Comparison of ENCODE assay signal across 18 cellular contexts in genomic region chr7:157722137-157723060, GRCh38.
DNase-seq lines count a peak whose midpoint lies in the region; ATAC-seq, FAIRE-seq and TF ChIP-seq lines count a peak whose summit lies in the region.
"Had no signal": no experiment of that assay in that cellular context is flagged by ENCODE, and none has a peak within 500 bp of the region (broad histone marks: within the 10 kb centered on the region; RNA-seq: fewer than 3 reads in every experiment).

No MANE protein-coding gene starts in this region.

- H3K9me3 ChIP-seq in RWPE2 (ENCODE audit: severe bottlenecking) (no peaks in the 10 kb centered on the region), HepG2 (ENCODE audit: low read length) (no peaks in the 10 kb centered on the region)
- H3K9me3 ChIP-seq: BLaER1 had no signal

- intact Hi-C loops in HepG2 (cut with micrococcal nuclease; ENCODE audit: unreplicated experiment), result no loop called here
- intact Hi-C loops in sciatic nerve (cut with DNase I), result no loop called here

- H3K4me1 ChIP-seq in RWPE2 (ENCODE audit: insufficient read depth, poor library complexity, severe bottlenecking), result no peaks in the 10 kb centered on the region
- H3K4me1 ChIP-seq in HepG2 (ENCODE audit: insufficient read depth, low read length), result no peaks in the 10 kb centered on the region
- H3K4me1 ChIP-seq: BLaER1 had no signal

- no peak overlapping the region for H3K4me3 ChIP-seq in RWPE2 (ENCODE audit: severe bottlenecking)
- no peak overlapping the region for H3K4me3 ChIP-seq in HepG2 (replicated peaks in 1 of 3; ENCODE audit: insufficient read depth in 1 of 3, low read depth in 2 of 3, low read length in 3 of 3)
- H3K4me3 ChIP-seq: BLaER1, GM23338 had no signal

- in situ Hi-C loops in HepG2 (cut with HindIII; ENCODE audit: extremely low pct_ligation_motif_present, low pct_unique_long_range_greater_than_20kb), result no loop called here

- FAIRE-seq in HepG2 (lab: Jason Lieb, UNC), result no peak
- FAIRE-seq: H54 had no signal

- no peak overlapping the region for H3K4me3 Mint-ChIP-seq in activated naive CD4-positive, alpha-beta T cell treated with anti-CD3 and anti-CD28 coated beads, Interleukin-2, amount 10 ng/mL, durations not matched to agents 7 days and 5 days
- H3K4me3 Mint-ChIP-seq in activated T-cell treated with anti-CD3 and anti-CD28 coated beads, Interleukin-2, amount 50 U/mL, for 24 hours, result no peak overlapping the region
- H3K4me3 Mint-ChIP-seq: CD14-positive monocyte; CD4-positive, alpha-beta memory T cell; GM23338 had no signal

- H3K27ac ChIP-seq in RWPE2 (ENCODE audit: poor library complexity, severe bottlenecking) (no peak overlapping the region), HepG2 (ENCODE audit: extremely low read length, insufficient read depth, low read length) (no peak overlapping the region)
- H3K27ac ChIP-seq: BLaER1 had no signal

- H3K36me3 Mint-ChIP-seq in activated naive CD4-positive, alpha-beta T cell treated with anti-CD3 and anti-CD28 coated beads, Interleukin-2, amount 10 ng/mL, durations not matched to agents 7 days and 5 days, result no peaks in the 10 kb centered on the region
- H3K36me3 Mint-ChIP-seq in activated naive CD4-positive, alpha-beta T cell treated with anti-CD3 and anti-CD28 coated beads, Interleukin-2, amount 50 U/mL, for 72 hours, result no peaks in the 10 kb centered on the region
- no peaks in the 10 kb centered on the region for H3K36me3 Mint-ChIP-seq in activated T-cell treated with anti-CD3 and anti-CD28 coated beads, Interleukin-2, amount 50 U/mL, for 24 hours (ENCODE audit: low read depth)
- H3K36me3 Mint-ChIP-seq: CD14-positive monocyte; CD4-positive, alpha-beta memory T cell had no signal

- H3K4me2 ChIP-seq in HepG2 (ENCODE audit: low read depth, low read length), result no peak overlapping the region
- H3K4me2 ChIP-seq: BLaER1, GM23338 had no signal

- H4K20me1 ChIP-seq in HepG2 (ENCODE audit: insufficient read depth, low read length), result peaks cover 7% of the 10 kb centered on the region; the same call in 1 of the 2 replicates
- H4K20me1 ChIP-seq: BLaER1 had no signal

- ATAC-seq in activated naive CD4-positive, alpha-beta T cell treated with anti-CD3 and anti-CD28 coated beads, Interleukin-2, amount 50 U/mL, for 72 hours, result no peak
- ATAC-seq in RWPE2 (ENCODE audit: low read depth), result no peak
- ATAC-seq in HepG2, result no peak
- no peak for ATAC-seq in sciatic nerve
- ATAC-seq: GM23338 had no signal

- 77% methylated on average over 17 of the region's 32 CpGs for WGBS in HepG2 (ENCODE audit: low lambda C conversion rate)

- TF ChIP-seq POLR2A in HepG2 (IDR thresholded peaks at IDR 0.05; ENCODE audit: insufficient read depth in 1 of 2, low read depth in 2 of 2, low read length in 2 of 2), result no peak

- H3K27ac Mint-ChIP-seq in activated naive CD4-positive, alpha-beta T cell treated with anti-CD3 and anti-CD28 coated beads, Interleukin-2, amount 10 ng/mL, durations not matched to agents 7 days and 5 days, result no peak overlapping the region
- no peak overlapping the region for H3K27ac Mint-ChIP-seq in activated naive CD4-positive, alpha-beta T cell treated with anti-CD3 and anti-CD28 coated beads, Interleukin-2, amount 50 U/mL, for 72 hours
- no peak overlapping the region for H3K27ac Mint-ChIP-seq in activated T-cell treated with anti-CD3 and anti-CD28 coated beads, Interleukin-2, amount 50 U/mL, for 24 hours
- H3K27ac Mint-ChIP-seq: CD4-positive, alpha-beta memory T cell; GM23338 had no signal

- no peaks in the 10 kb centered on the region for H3K79me2 ChIP-seq in HepG2 (ENCODE audit: insufficient read depth, low read length)

- no peaks in the 10 kb centered on the region for H3K36me3 ChIP-seq in RWPE2 (ENCODE audit: low read depth)
- no peaks in the 10 kb centered on the region for H3K36me3 ChIP-seq in HepG2 (replicated peaks in 1 of 2; ENCODE audit: control insufficient read depth in 1 of 2, insufficient read depth in 2 of 2, low read length in 2 of 2)
- H3K36me3 ChIP-seq: BLaER1 had no signal

- TF ChIP-seq EP300 in HepG2 (IDR thresholded peaks at IDR 0.05; ENCODE audit: low read depth in 2 of 2, low read length in 2 of 2) (no peak), HepG2 (CRISPR knock-in tag; IDR thresholded peaks at IDR 0.05; ENCODE audit: borderline replicate concordance) (no peak)

- H3K9ac ChIP-seq in HepG2 (ENCODE audit: insufficient read depth, low read depth, low read length), result no peak overlapping the region
- H3K9ac ChIP-seq: BLaER1 had no signal

- BruUV-seq in HepG2 (replicated peaks; lab: Mats Ljungman, UMichigan), result no TSS peak

- H3K27me3 Mint-ChIP-seq in activated naive CD4-positive, alpha-beta T cell treated with anti-CD3 and anti-CD28 coated beads, Interleukin-2, amount 10 ng/mL, durations not matched to agents 7 days and 5 days, result peaks cover 21% of the 10 kb centered on the region
- H3K27me3 Mint-ChIP-seq in activated T-cell treated with anti-CD3 and anti-CD28 coated beads, Interleukin-2, amount 50 U/mL, for 24 hours, result peaks cover 20% of the 10 kb centered on the region

- no peaks in the 10 kb centered on the region for H3K9me3 Mint-ChIP-seq in activated naive CD4-positive, alpha-beta T cell treated with anti-CD3 and anti-CD28 coated beads, Interleukin-2, amount 10 ng/mL, durations not matched to agents 7 days and 5 days
- no peaks in the 10 kb centered on the region for H3K9me3 Mint-ChIP-seq in activated naive CD4-positive, alpha-beta T cell treated with anti-CD3 and anti-CD28 coated beads, Interleukin-2, amount 50 U/mL, for 72 hours
- no peaks in the 10 kb centered on the region for H3K9me3 Mint-ChIP-seq in activated T-cell treated with anti-CD3 and anti-CD28 coated beads, Interleukin-2, amount 50 U/mL, for 24 hours
- H3K9me3 Mint-ChIP-seq: CD14-positive monocyte; CD4-positive, alpha-beta memory T cell had no signal

- no peak for TF ChIP-seq RAD21 in HepG2 (CRISPR knock-in tag; IDR thresholded peaks at IDR 0.05)

- no peak for TF ChIP-seq CTCF in RWPE2 (IDR thresholded peaks at IDR 0.05; ENCODE audit: poor library complexity, severe bottlenecking)
- TF ChIP-seq CTCF in HepG2 (CRISPR knock-in tag; IDR thresholded peaks at IDR 0.05), result no peak

- DNase-seq in activated naive CD4-positive, alpha-beta T cell treated with anti-CD3 and anti-CD28 coated beads, Interleukin-2, amount 10 ng/mL, durations not matched to agents 7 days and 5 days, result peak; percentile 12
- no peak for DNase-seq in activated naive CD4-positive, alpha-beta T cell treated with anti-CD3 and anti-CD28 coated beads, Interleukin-2, amount 50 U/mL, for 72 hours (ENCODE audit: low spot score in 2 of 2)
- DNase-seq in RWPE2 (ENCODE audit: low spot score), result peak; percentile 38
- DNase-seq in HepG2 (ENCODE audit: low spot score), result no peak
- peak; percentile 42 for DNase-seq in sciatic nerve (ENCODE audit: low spot score)
- DNase-seq in activated T-cell treated with anti-CD3 and anti-CD28 coated beads, Interleukin-2, amount 50 U/mL, for 24 hours, result no peak
- no peak for DNase-seq in NCI-H1092 treated with DMSO at 0.1 percent for 48 hours (lab: John Stamatoyannopoulos, UW)
- no peak for DNase-seq in HPDE6-E6E7 (ENCODE audit: extremely low spot score)
- DNase-seq: 8988T; CD4-positive, alpha-beta memory T cell; DMS153; DMS79; GF-D8; HCEC 1CT had no signal

- H2AFZ ChIP-seq in HepG2 (ENCODE audit: low read length), result no peak overlapping the region
- H2AFZ ChIP-seq: GM23338 had no signal

- CTCF ChIA-PET in activated naive CD4-positive, alpha-beta T cell treated with anti-CD3 and anti-CD28 coated beads, Interleukin-2, amount 10 ng/mL, durations not matched to agents 7 days and 5 days (lab: Charles Lee), result no interaction called here
- CTCF ChIA-PET in HepG2 (lab: Yijun Ruan, JAX; ENCODE audit: low intra/inter-chr PET ratio, low total read pairs), result no interaction called here

- POLR2A ChIA-PET in HepG2 (lab: Yijun Ruan, JAX), result no interaction called here

- H3K27me3 ChIP-seq in RWPE2 (ENCODE audit: insufficient read depth, poor library complexity, severe bottlenecking), result no peaks in the 10 kb centered on the region
- H3K27me3 ChIP-seq in HepG2 (ENCODE audit: control insufficient read depth in 1 of 2, insufficient read depth in 2 of 2, low read length in 2 of 2), result peaks cover 7 to 47% of the 10 kb centered on the region in 2 experiments; a peak in 4 of 5 replicates
- H3K27me3 ChIP-seq: BLaER1 had no signal

- no peaks in the 10 kb centered on the region for H3K4me1 Mint-ChIP-seq in activated naive CD4-positive, alpha-beta T cell treated with anti-CD3 and anti-CD28 coated beads, Interleukin-2, amount 10 ng/mL, durations not matched to agents 7 days and 5 days
- H3K4me1 Mint-ChIP-seq in activated T-cell treated with anti-CD3 and anti-CD28 coated beads, Interleukin-2, amount 50 U/mL, for 24 hours (ENCODE audit: low read depth), result no peaks in the 10 kb centered on the region
- H3K4me1 Mint-ChIP-seq: CD14-positive monocyte; CD4-positive, alpha-beta memory T cell; GM23338 had no signal

TF ChIP-seq in HepG2, 621 proteins besides CTCF, POLR2A, EP300 and RAD21:
- peak; percentile 11 for TF ChIP-seq MNT (IDR thresholded peaks at IDR 0.05)
- TF ChIP-seq THYN1 (CRISPR knock-in tag; IDR thresholded peaks at IDR 0.05; ENCODE audit: borderline replicate concordance, low read depth), result no peak

Comparison
In these comparisons a context has a peak if more than half of its experiments do, and no peak if none do; other contexts are left out.
1. DNase-seq: peak in activated naive CD4-positive, alpha-beta T cell treated with anti-CD3 and anti-CD28 coated beads, Interleukin-2, amount 10 ng/mL, durations not matched to agents 7 days and 5 days (single experiment), RWPE2 (single experiment) and sciatic nerve (single experiment); none in activated naive CD4-positive, alpha-beta T cell treated with anti-CD3 and anti-CD28 coated beads, Interleukin-2, amount 50 U/mL, for 72 hours (0 of 2), HepG2 (single experiment), activated T-cell treated with anti-CD3 and anti-CD28 coated beads, Interleukin-2, amount 50 U/mL, for 24 hours (single experiment), NCI-H1092 treated with DMSO at 0.1 percent for 48 hours (single experiment) and HPDE6-E6E7 (single experiment).